ENCODE assay signal across 22 cellular contexts in genomic region chr12:42935090-42935489, GRCh38.
"Had no signal": no experiment of that assay in that cellular context is flagged by ENCODE, and none has a peak within 500 bp of the region (broad histone marks: within the 10 kb centered on the region; RNA-seq: fewer than 3 reads in every experiment).

No MANE protein-coding gene starts in this region.

- ATAC-seq: left colon; naive thymus-derived CD4-positive, alpha-beta T cell; stimulated activated memory B cell treated with anti-CD40 and anti-IgM and Interleukin-4, amounts not matched to agents 10 μg/mL and 1 μg/mL and 100 μg/mL, for 72 hours; stimulated activated naive CD8-positive, alpha-beta T cell treated with anti-CD3 and anti-CD28 coated beads, Interleukin-15, amount 100 ng/mL, for 72 hours had no signal

- H3K36me3 ChIP-seq: neural progenitor cell, prostate gland, right atrium auricular region, sigmoid colon, spleen, suprapubic skin, vagina had no signal

- H3K27ac ChIP-seq: dorsolateral prefrontal cortex, neural progenitor cell, parathyroid adenoma, prostate gland, right atrium auricular region, sigmoid colon, spleen, suprapubic skin, vagina had no signal

- H3K4me2 ChIP-seq: neural progenitor cell had no signal

- H2AFZ ChIP-seq: neural progenitor cell, parathyroid adenoma had no signal

- H3K79me2 ChIP-seq: parathyroid adenoma had no signal

- H3K4me3 ChIP-seq: dorsolateral prefrontal cortex, lung, neural progenitor cell, prostate gland, right atrium auricular region, sigmoid colon, spleen, suprapubic skin, vagina had no signal

- H3K9me3 ChIP-seq: prostate gland, sigmoid colon, suprapubic skin, vagina had no signal

- DNase-seq: dorsolateral prefrontal cortex; effector CD4-positive, alpha-beta T cell; foreskin melanocyte; hypothalamus; immature natural killer cell; islet precursor cell; left colon; midbrain; naive thymus-derived CD4-positive, alpha-beta T cell; sigmoid colon; spleen; stimulated activated CD4-positive, alpha-beta T cell treated with anti-CD3 and anti-CD28 coated beads, Interleukin-4, amount 100 ng/mL, for 4 hours; stimulated activated naive CD8-positive, alpha-beta T cell treated with anti-CD3 and anti-CD28 coated beads, Interleukin-15, amount 100 ng/mL, for 72 hours; trophoblast cell had no signal

- H3K9ac ChIP-seq: neural progenitor cell, parathyroid adenoma had no signal

- H3K27me3 ChIP-seq: dorsolateral prefrontal cortex, neural progenitor cell, right atrium auricular region, sigmoid colon, spleen, suprapubic skin, vagina had no signal

- H3K4me1 ChIP-seq: neural progenitor cell, parathyroid adenoma, prostate gland, right atrium auricular region, spleen, suprapubic skin had no signal
